Comparison of ENCODE assay signal across 28 cellular contexts in the genomic region with DNA sequence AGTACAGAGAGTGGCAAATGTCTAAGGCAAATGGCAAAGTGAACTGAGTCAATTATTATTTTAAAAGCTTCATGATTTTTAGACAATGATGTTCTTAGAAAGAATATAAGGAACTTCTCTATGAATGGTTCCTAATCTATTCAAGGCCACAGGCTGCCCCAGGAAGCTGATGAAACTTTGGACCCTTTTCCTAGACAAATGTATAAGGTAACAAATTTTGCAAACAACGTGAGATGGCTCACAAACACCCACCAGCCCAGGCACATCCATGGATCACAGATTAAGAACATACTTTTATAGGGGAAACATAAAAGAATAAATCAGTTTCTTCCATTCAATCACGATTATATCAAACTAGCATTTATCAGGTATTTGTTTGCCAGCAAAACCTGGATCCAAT.
"Had no signal": no experiment of that assay in that cellular context is flagged by ENCODE, and none has a peak within 500 bp of the region (broad histone marks: within the 10 kb centered on the region; RNA-seq: fewer than 3 reads in every experiment).

No MANE protein-coding gene starts in this region.

- H3K9me3 ChIP-seq: colonic mucosa, esophagus muscularis mucosa, esophagus squamous epithelium, gastrocnemius medialis, gastroesophageal sphincter, heart left ventricle had no signal

- H3K27me3 Mint-ChIP-seq: dendritic cell treated with granulocyte-macrophage colony-stimulating factor and Interleukin-4, amounts not matched to agents 40 ng/mL and 50 ng/mL, for 4 days; effector memory CD8-positive, alpha-beta T cell had no signal

- H3K4me3 Mint-ChIP-seq: dendritic cell treated with granulocyte-macrophage colony-stimulating factor and Interleukin-4, amounts not matched to agents 40 ng/mL and 50 ng/mL, for 4 days; effector memory CD8-positive, alpha-beta T cell; endodermal cell had no signal

- FAIRE-seq: colon, endometrium, endothelial cell of umbilical vein, frontal cortex had no signal

- H3K27ac ChIP-seq: colonic mucosa, coronary artery, dorsolateral prefrontal cortex, epithelial cell of prostate, esophagus muscularis mucosa, esophagus squamous epithelium, foreskin keratinocyte, gastroesophageal sphincter, heart left ventricle had no signal

- ATAC-seq: effector memory CD8-positive, alpha-beta T cell; esophagus mucosa; foreskin keratinocyte; gastrocnemius medialis; gastroesophageal sphincter; heart left ventricle had no signal

- H3K4me1 ChIP-seq: colonic mucosa, esophagus muscularis mucosa, gastroesophageal sphincter had no signal

- H3K27me3 ChIP-seq: colonic mucosa, dorsolateral prefrontal cortex, esophagus muscularis mucosa, esophagus squamous epithelium, foreskin keratinocyte, gastrocnemius medialis, gastroesophageal sphincter, heart left ventricle had no signal

- H3K9me3 Mint-ChIP-seq: dendritic cell treated with granulocyte-macrophage colony-stimulating factor and Interleukin-4, amounts not matched to agents 40 ng/mL and 50 ng/mL, for 4 days; effector memory CD8-positive, alpha-beta T cell; endodermal cell had no signal

- H3K36me3 ChIP-seq: colonic mucosa, esophagus muscularis mucosa, esophagus squamous epithelium, gastrocnemius medialis, gastroesophageal sphincter, heart left ventricle had no signal

- DNase-seq: colonic mucosa; cortex of kidney; dermis blood vessel endothelial cell; dorsolateral prefrontal cortex; effector CD4-positive, alpha-beta T cell; effector CD8-positive, alpha-beta T cell; effector memory CD4-positive, alpha-beta T cell; effector memory CD8-positive, alpha-beta T cell; endodermal cell; erythroblast; esophagus squamous epithelium; foreskin fibroblast; foreskin keratinocyte; foreskin melanocyte; gastrocnemius medialis; glutamatergic neuron; head of caudate nucleus; heart left ventricle had no signal

- H3K4me3 ChIP-seq: colonic mucosa, coronary artery, dorsolateral prefrontal cortex, esophagus muscularis mucosa, esophagus squamous epithelium, gastrocnemius medialis, gastroesophageal sphincter, heart left ventricle had no signal

- H3K27ac Mint-ChIP-seq: dendritic cell treated with granulocyte-macrophage colony-stimulating factor and Interleukin-4, amounts not matched to agents 40 ng/mL and 50 ng/mL, for 4 days; effector memory CD8-positive, alpha-beta T cell; endodermal cell had no signal
